ENCODE assay signal across 21 cellular contexts in the genomic region with DNA sequence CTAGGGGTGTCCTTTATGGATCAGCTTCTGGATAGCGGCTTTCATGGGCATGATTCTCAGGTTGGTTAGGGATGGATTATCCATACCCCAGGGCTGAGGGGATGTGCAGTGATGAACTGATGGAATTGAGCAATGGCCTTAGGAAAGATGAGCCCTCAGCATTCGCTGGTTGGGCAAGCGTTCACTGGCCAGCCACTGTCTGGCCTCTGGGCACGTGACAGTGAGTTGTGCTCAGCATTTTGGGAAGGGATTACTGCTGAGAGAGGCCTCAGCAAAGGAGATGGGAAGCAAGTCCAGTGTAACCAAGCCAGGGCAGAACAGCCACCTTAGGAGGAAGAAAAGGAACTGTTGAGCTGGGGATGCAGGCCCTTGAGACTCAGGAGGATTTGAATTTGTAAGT. TPM values are rescaled to one million over a fixed set of nuclear protein-coding genes. Genes with fewer than 3 reads are reported as not detected.
A peak's percentile ranks its signal among the peaks of the same experiment; 100 is the strongest.
DNase-seq lines count a peak whose midpoint lies in the region; ATAC-seq and TF ChIP-seq lines count a peak whose summit lies in the region.
"Had no signal": no experiment of that assay in that cellular context is flagged by ENCODE, and none has a peak within 500 bp of the region (broad histone marks: within the 10 kb centered on the region; RNA-seq: fewer than 3 reads in every experiment).

No MANE protein-coding gene starts in this region.

- H3K4me3 Mint-ChIP-seq in CD8-positive, alpha-beta T cell = no peak overlapping the region
- H3K4me3 Mint-ChIP-seq in HFFc6 = no peak overlapping the region
- H3K4me3 Mint-ChIP-seq: IgD-negative memory B cell had no signal

- H3K4me2 ChIP-seq in Loucy (ENCODE audit: low read depth, low read length, poor library complexity, severe bottlenecking) = peak overlapping the region; percentile 38

- peak overlapping the region; percentile 56 for H3K9ac ChIP-seq in Loucy (ENCODE audit: low read depth, low read length, poor library complexity, severe bottlenecking)

- no peaks in the 10 kb centered on the region for H3K36me3 ChIP-seq in CD8-positive, alpha-beta T cell (ENCODE audit: insufficient read depth, low read length)
- H3K36me3 ChIP-seq in Loucy (ENCODE audit: insufficient read depth, low read length) (peaks cover 39% of the 10 kb centered on the region), heart left ventricle (no peaks in the 10 kb centered on the region)
- H3K36me3 ChIP-seq: ascending aorta, Peyer's patch, suprapubic skin had no signal

- no peak for TF ChIP-seq POLR2A in heart left ventricle (IDR thresholded peaks at IDR 0.05)

- H3K27me3 Mint-ChIP-seq in CD8-positive, alpha-beta T cell (ENCODE audit: low read depth) = no peaks in the 10 kb centered on the region
- peaks cover 2% of the 10 kb centered on the region for H3K27me3 Mint-ChIP-seq in HFFc6 (ENCODE audit: insufficient read depth)

- H4K20me1 ChIP-seq in Loucy (ENCODE audit: insufficient read depth, low read length, poor library complexity, severe bottlenecking) = no peaks in the 10 kb centered on the region

- no peak overlapping the region for H3K27ac ChIP-seq in CD8-positive, alpha-beta T cell (ENCODE audit: low read depth, low read length)
- peak overlapping the region in 1 of 12 donors; percentile 40 for H3K27ac ChIP-seq in heart left ventricle
- H3K27ac ChIP-seq: ascending aorta, suprapubic skin, VCaP had no signal

- H3K9me3 Mint-ChIP-seq in CD8-positive, alpha-beta T cell = peaks cover 2% of the 10 kb centered on the region
- no peaks in the 10 kb centered on the region; the same call in 1 of the 2 replicates for H3K9me3 Mint-ChIP-seq in HFFc6

- peaks cover 99% of the 10 kb centered on the region for H3K79me2 ChIP-seq in Loucy (ENCODE audit: insufficient read depth, low read length)

- POLR2A ChIA-PET in CD8-positive, alpha-beta T cell (lab: Charles Lee) = interaction anchor here (0.5 to 4.5 kb wide), 6 partner anchors 12 to 81 kb away, joined by 3 to 32 read pairs (median 20); a partner anchor contains a TSS

- H3K9me2 ChIP-seq in Loucy (replicated peaks; ENCODE audit: low read depth, low read length) = no peaks in the 10 kb centered on the region

- no peak overlapping the region for H3K4me3 ChIP-seq in CD8-positive, alpha-beta T cell (ENCODE audit: low read depth, low read length)
- no peak overlapping the region for H3K4me3 ChIP-seq in Loucy (ENCODE audit: low read length, poor library complexity, severe bottlenecking)
- no peak overlapping the region for H3K4me3 ChIP-seq in heart left ventricle
- H3K4me3 ChIP-seq: ascending aorta, Peyer's patch, suprapubic skin had no signal

- H3F3A ChIP-seq in Loucy (ENCODE audit: low read depth) = peaks cover 25% of the 10 kb centered on the region; the same call in 1 of the 2 replicates

- H3K4me1 ChIP-seq in CD8-positive, alpha-beta T cell (ENCODE audit: insufficient read depth, low read length) = peaks cover 81% of the 10 kb centered on the region
- H3K4me1 ChIP-seq in Loucy (ENCODE audit: insufficient read depth, low read length, poor library complexity, severe bottlenecking) (peaks cover 89% of the 10 kb centered on the region), heart left ventricle (peaks cover 0 to 68% (median 0%) of the 10 kb centered on the region in 12 donors)
- H3K4me1 ChIP-seq: ascending aorta, suprapubic skin had no signal

- WGBS in heart left ventricle, 4 donors = 96 to 100% (median 96%) methylated on average over 3 to 4 of the region's 4 CpGs

- H3K36me3 Mint-ChIP-seq in CD8-positive, alpha-beta T cell = peaks cover 19% of the 10 kb centered on the region
- peaks cover 34% of the 10 kb centered on the region for H3K36me3 Mint-ChIP-seq in HFFc6 (ENCODE audit: low read depth)

- H2AFZ ChIP-seq in Loucy (ENCODE audit: low read length) = no peak overlapping the region

- no peaks in the 10 kb centered on the region for H3K27me3 ChIP-seq in CD8-positive, alpha-beta T cell (ENCODE audit: insufficient read depth, low read length)
- no peaks in the 10 kb centered on the region for H3K27me3 ChIP-seq in Loucy (ENCODE audit: insufficient read depth, low read length, poor library complexity, severe bottlenecking)
- no peaks in the 10 kb centered on the region for H3K27me3 ChIP-seq in heart left ventricle
- H3K27me3 ChIP-seq: ascending aorta, Peyer's patch, suprapubic skin had no signal

- DNase-seq in CD8-positive, alpha-beta T cell = no peak
- peak in 3 of 5 donors; percentile 52 to 72 (median 53) for DNase-seq in heart left ventricle
- DNase-seq in sciatic nerve (ENCODE audit: low spot score) = no peak
- no peak for DNase-seq in COLO668 (lab: John Stamatoyannopoulos, UW; ENCODE audit: unreplicated experiment)
- DNase-seq in HK-2 (ENCODE audit: unreplicated experiment) = no peak
- DNase-seq in activated CD4-positive, CD25-positive, alpha-beta regulatory T cell (lab: John Stamatoyannopoulos, UW) = no peak
- DNase-seq in HFFc6 = no peak
- DNase-seq: DMS53; mesendoderm; NCI-H1048; NCI-H2107; NCI-H748 treated with DMSO at 0.1 percent for 48 hours; stimulated activated CD4-positive, alpha-beta T cell treated with anti-CD3 and anti-CD28 coated beads, Interleukin-4, amount 100 ng/mL, for 24 hours; stimulated activated CD8-positive, alpha-beta memory T cell treated with anti-CD3 and anti-CD28 coated beads, Interleukin-4, amount 100 ng/mL, for 48 hours had no signal

- intact Hi-C loops in CD8-positive, alpha-beta T cell (cut with DNase I, micrococcal nuclease) = loop anchor here in 1 of 2 experiments (1.0 to 10.0 kb wide), 2 partner anchors 17 to 1378 kb away; a partner anchor contains a TSS
- intact Hi-C loops in heart left ventricle (cut with DNase I) = no loop called here
- intact Hi-C loops in sciatic nerve (cut with DNase I) = no loop called here

- no peak for TF ChIP-seq CTCF in CD8-positive, alpha-beta T cell (IDR thresholded peaks at IDR 0.05)
- TF ChIP-seq CTCF in Loucy (conservative IDR thresholded peaks at IDR 0.05; ENCODE audit: low read length) (no peak), heart left ventricle (IDR thresholded peaks at IDR 0.05) (no peak), HFFc6 (IDR thresholded peaks at IDR 0.05) (no peak)

- peak overlapping the region; percentile 37 for H3K27ac Mint-ChIP-seq in CD8-positive, alpha-beta T cell
- no peak overlapping the region for H3K27ac Mint-ChIP-seq in HFFc6
- H3K27ac Mint-ChIP-seq: IgD-negative memory B cell had no signal

- no peak for ATAC-seq in CD8-positive, alpha-beta T cell
- ATAC-seq in heart left ventricle (peak in 3 of 4 donors; percentile 34 to 79 (median 48)), sciatic nerve (peak; percentile 53)
- ATAC-seq: HCT116 had no signal

- no peaks in the 10 kb centered on the region for H3K9me3 ChIP-seq in CD8-positive, alpha-beta T cell (ENCODE audit: low read length)
- H3K9me3 ChIP-seq in Loucy (ENCODE audit: insufficient read depth, low read depth, low read length) = no peaks in the 10 kb centered on the region; the same call in 1 of the 2 replicates
- peaks cover 0 to 12% (median 2%) of the 10 kb centered on the region in 12 donors for H3K9me3 ChIP-seq in heart left ventricle
- H3K9me3 ChIP-seq: ascending aorta, Peyer's patch, suprapubic skin had no signal

- CTCF ChIA-PET in CD8-positive, alpha-beta T cell (lab: Charles Lee) = interaction anchor here (1.2 to 9.3 kb wide), 8 partner anchors 9 to 82 kb away, joined by 3 to 80 read pairs (median 12); a partner anchor contains a TSS

- peaks cover 82% of the 10 kb centered on the region for H3K4me1 Mint-ChIP-seq in CD8-positive, alpha-beta T cell (ENCODE audit: low read depth)
- H3K4me1 Mint-ChIP-seq in HFFc6 (ENCODE audit: low read depth) = peaks cover 53% of the 10 kb centered on the region

RNA-seq across cellular contexts. Expression of a gene that starts 17.4 kb away (rescaled TPM):
- 10 to 100 TPM; 16.7 to 19.3 TPM for total RNA-seq in CD8-positive, alpha-beta T cell
- total RNA-seq in heart left ventricle (10 to 100 TPM in 1 of 9 donors, 1 to 10 TPM in 8; 1.3 to 19.0 (median 1.7) TPM), sciatic nerve (9.2 TPM)
- polyA plus RNA-seq in heart left ventricle = 1 to 10 TPM in 1 of 2 donors, under 1 TPM in 1; 0.72 to 4.8 TPM
- total RNA-seq in HFFc6 (2021; fragmentation: NEBNext Ultra II Directional; extraction: Animal tissue kit (Norgen Biotek cat#: 25700)) = 10 to 100 TPM; 44.6 to 60.4 (median 52.9) TPM

Comparison
In these comparisons a context has a peak if more than half of its experiments do, and no peak if none do; other contexts are left out.
1. DNase-seq: peak in heart left ventricle (3 of 5); none in CD8-positive, alpha-beta T cell (0 of 7), sciatic nerve (single experiment), COLO668 (single experiment), HK-2 (single experiment), activated CD4-positive, CD25-positive, alpha-beta regulatory T cell (0 of 4) and HFFc6 (single experiment).